ENCODE assay signal across 8 cellular contexts in genomic region chr3:157618075-157618760, GRCh38.
A peak's percentile ranks its signal among the peaks of the same experiment; 100 is the strongest.
DNase-seq lines count a peak whose midpoint lies in the region; ATAC-seq and TF ChIP-seq lines count a peak whose summit lies in the region.

No MANE protein-coding gene starts in this region.

- ATAC-seq in HG02623 (IDR thresholded peaks at IDR 0.05; ENCODE audit: unreplicated experiment), result peak; percentile 65
- ATAC-seq in naive thymus-derived CD8-positive, alpha-beta T cell, result peak; percentile 49 to 62

- peaks cover 2 to 10% (median 5%) of the 10 kb centered on the region in 4 donors for H3K4me1 Mint-ChIP-seq in naive thymus-derived CD8-positive, alpha-beta T cell

- peak; percentile 49; the same call in 1 of the 2 replicates for TF ChIP-seq CTCF in GM12874 (IDR thresholded peaks at IDR 0.05; ENCODE audit: insufficient read depth, low read depth, low read length)

- H3K27ac Mint-ChIP-seq in naive thymus-derived CD8-positive, alpha-beta T cell, result no peak overlapping the region

- in situ Hi-C loops in ACHN (cut with HindIII; ENCODE audit: low pct_ligation_motif_present, low pct_unique_long_range_greater_than_20kb, low sequenced_read_pairs), result no loop called here

- H3K27me3 Mint-ChIP-seq in naive thymus-derived CD8-positive, alpha-beta T cell, result peaks cover 5 to 23% (median 12%) of the 10 kb centered on the region in 5 donors

- DNase-seq in ACHN (peak; percentile 58), MV-4-11 (lab: John Stamatoyannopoulos, UW) (peak; percentile 78), SIG-M5 (lab: John Stamatoyannopoulos, UW) (peak; percentile 54), epithelial cell of prostate (ENCODE audit: low read depth, low spot score) (peak; percentile 31), HK-2 (ENCODE audit: unreplicated experiment) (no peak)
- DNase-seq in naive thymus-derived CD8-positive, alpha-beta T cell, result peak in 3 of 10 donors; percentile 25 to 43 (median 28)

- no peaks in the 10 kb centered on the region for H3K9me3 Mint-ChIP-seq in naive thymus-derived CD8-positive, alpha-beta T cell

- POLR2A ChIA-PET in naive thymus-derived CD8-positive, alpha-beta T cell (lab: Charles Lee), result interaction anchor here (0.7 kb wide), 1 partner anchor 75 kb away, joined by 4 read pairs; no protein-coding TSS in a partner anchor

- no peaks in the 10 kb centered on the region for H3K36me3 Mint-ChIP-seq in naive thymus-derived CD8-positive, alpha-beta T cell

- no peak overlapping the region for H3K27ac ChIP-seq in epithelial cell of prostate

- no peak overlapping the region for H3K4me3 Mint-ChIP-seq in naive thymus-derived CD8-positive, alpha-beta T cell
